8 cellular contexts compared by ENCODE assay signal in the genomic region with DNA sequence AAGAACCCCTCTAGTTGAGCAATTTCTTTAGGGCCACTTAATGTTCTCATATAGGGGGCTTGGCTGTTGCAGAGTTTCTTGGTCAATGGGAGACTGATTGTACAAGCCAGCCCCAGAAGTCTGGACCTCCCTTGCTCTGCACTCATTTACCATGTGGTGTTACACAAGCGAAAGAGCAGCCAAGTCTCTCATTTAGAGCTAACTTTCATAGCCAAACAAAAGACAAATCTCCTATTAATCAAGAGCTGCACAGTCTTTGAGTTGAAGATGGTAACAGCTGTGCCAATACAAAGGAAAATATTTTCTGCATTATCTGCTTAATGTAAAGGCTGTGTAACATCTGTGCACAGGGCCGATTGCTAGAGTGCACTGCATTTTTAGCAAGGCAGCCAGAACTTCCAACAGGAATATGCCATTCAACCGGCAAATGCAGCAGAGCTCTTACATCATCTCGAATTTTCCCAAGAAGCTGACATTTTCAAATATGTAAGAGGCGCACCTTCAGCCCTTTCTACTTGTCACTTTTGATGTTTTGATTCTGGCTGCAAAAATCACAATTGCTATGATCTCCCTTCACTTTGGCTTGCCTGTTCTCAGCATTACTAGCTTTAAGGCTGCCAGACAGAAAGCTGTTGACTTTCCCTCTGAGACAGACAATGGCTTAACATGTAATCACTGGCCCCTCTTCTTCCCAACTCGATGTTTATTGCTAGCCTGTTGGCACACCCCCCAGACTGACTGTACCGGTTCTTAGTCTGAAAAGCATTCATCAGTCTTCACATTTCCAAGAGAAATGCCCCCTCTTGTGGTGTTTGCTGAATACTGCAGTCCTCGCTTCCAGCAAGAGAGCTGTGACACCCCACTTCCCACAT.
A peak's percentile ranks its signal among the peaks of the same experiment; 100 is the strongest.
DNase-seq lines count a peak whose midpoint lies in the region; ATAC-seq and TF ChIP-seq lines count a peak whose summit lies in the region.

No MANE protein-coding gene starts in this region.

- peaks cover 0 to 3% of the 10 kb centered on the region in 2 donors for H3K4me1 ChIP-seq in ascending aorta
- peaks cover 0 to 9% (median 8%) of the 10 kb centered on the region in 4 donors for H3K4me1 ChIP-seq in sigmoid colon

- intact Hi-C loops in ascending aorta (cut with DNase I) (loop anchor here (5.0 kb wide), 1 partner anchor 951 kb away; no protein-coding TSS in a partner anchor), sigmoid colon (cut with DNase I) (loop anchor here (2.0 to 10.0 kb wide), 3 partner anchors 659 to 953 kb away; no protein-coding TSS in a partner anchor)

- ATAC-seq in HG02840 (IDR thresholded peaks at IDR 0.05; ENCODE audit: low FRiP score, unreplicated experiment) (peak; percentile 71), T-helper 17 cell (peak; percentile 95)

- H3K9me3 ChIP-seq in T-helper 17 cell (ENCODE audit: control insufficient read depth, low read length, poor library complexity, severe bottlenecking) = no peaks in the 10 kb centered on the region
- H3K9me3 ChIP-seq in ascending aorta = no peaks in the 10 kb centered on the region
- H3K9me3 ChIP-seq in sigmoid colon = no peaks in the 10 kb centered on the region

- WGBS in sigmoid colon, 2 donors = 34 to 42% methylated on average over 8 of the region's 8 CpGs

- H3K27me3 Mint-ChIP-seq in T-helper 17 cell = peaks cover 6% of the 10 kb centered on the region

- H3K4me3 Mint-ChIP-seq in T-helper 17 cell = no peak overlapping the region

- H3K4me3 ChIP-seq in ascending aorta (peak overlapping the region in 1 of 2 donors; percentile 25), sigmoid colon (peak overlapping the region in 2 of 4 donors; percentile 2 to 16)

- DNase-seq in NK-92 treated with Interleukin-12 subunit alpha and Interleukin-12 subunit beta, amount 100 ng/mL, for 24 hours (lab: John Stamatoyannopoulos, UW) = peak; percentile 46
- DNase-seq in NK-92 (lab: John Stamatoyannopoulos, UW; ENCODE audit: unreplicated experiment) = no peak
- peak; percentile 37 for DNase-seq in NCI-H1436 treated with DMSO at 0.1 percent for 48 hours (lab: John Stamatoyannopoulos, UW)
- DNase-seq in T-helper 17 cell = peak; percentile 18 to 56 (median 22)
- peak; percentile 30 to 88 for DNase-seq in ascending aorta (ENCODE audit: low spot score in 2 of 2)
- DNase-seq in hepatic stellate cell (ENCODE audit: low spot score) = peak; percentile 50
- peak; percentile 91 for DNase-seq in sigmoid colon

- H3K27ac ChIP-seq in ascending aorta = no peak overlapping the region
- H3K27ac ChIP-seq in sigmoid colon = peak overlapping the region; percentile 2 to 42 (median 32)

- no peak for TF ChIP-seq POLR2A in sigmoid colon (IDR thresholded peaks at IDR 0.05)

- H3K36me3 ChIP-seq in ascending aorta (no peaks in the 10 kb centered on the region), sigmoid colon (no peaks in the 10 kb centered on the region)

- H3K27me3 ChIP-seq in ascending aorta = no peaks in the 10 kb centered on the region
- no peaks in the 10 kb centered on the region for H3K27me3 ChIP-seq in sigmoid colon

- peak; percentile 66 to 93 (median 91) for TF ChIP-seq CTCF in ascending aorta (IDR thresholded peaks at IDR 0.05)
- peak; percentile 62 to 89 (median 77) for TF ChIP-seq CTCF in sigmoid colon (IDR thresholded peaks at IDR 0.05)

- no peaks in the 10 kb centered on the region for H3K36me3 Mint-ChIP-seq in T-helper 17 cell (ENCODE audit: low read depth)

- H3K27ac Mint-ChIP-seq in T-helper 17 cell = no peak overlapping the region

- peaks cover 13% of the 10 kb centered on the region for H3K4me1 Mint-ChIP-seq in T-helper 17 cell

- TF ChIP-seq EP300 in sigmoid colon (IDR thresholded peaks at IDR 0.05) = no peak

Comparison
In these comparisons a context has a peak if more than half of its experiments do, and no peak if none do; other contexts are left out.
1. H3K27ac ChIP-seq: peak in sigmoid colon (4 of 4); none in ascending aorta (0 of 2).